ENCODE assay signal across 8 cellular contexts in the genomic region with DNA sequence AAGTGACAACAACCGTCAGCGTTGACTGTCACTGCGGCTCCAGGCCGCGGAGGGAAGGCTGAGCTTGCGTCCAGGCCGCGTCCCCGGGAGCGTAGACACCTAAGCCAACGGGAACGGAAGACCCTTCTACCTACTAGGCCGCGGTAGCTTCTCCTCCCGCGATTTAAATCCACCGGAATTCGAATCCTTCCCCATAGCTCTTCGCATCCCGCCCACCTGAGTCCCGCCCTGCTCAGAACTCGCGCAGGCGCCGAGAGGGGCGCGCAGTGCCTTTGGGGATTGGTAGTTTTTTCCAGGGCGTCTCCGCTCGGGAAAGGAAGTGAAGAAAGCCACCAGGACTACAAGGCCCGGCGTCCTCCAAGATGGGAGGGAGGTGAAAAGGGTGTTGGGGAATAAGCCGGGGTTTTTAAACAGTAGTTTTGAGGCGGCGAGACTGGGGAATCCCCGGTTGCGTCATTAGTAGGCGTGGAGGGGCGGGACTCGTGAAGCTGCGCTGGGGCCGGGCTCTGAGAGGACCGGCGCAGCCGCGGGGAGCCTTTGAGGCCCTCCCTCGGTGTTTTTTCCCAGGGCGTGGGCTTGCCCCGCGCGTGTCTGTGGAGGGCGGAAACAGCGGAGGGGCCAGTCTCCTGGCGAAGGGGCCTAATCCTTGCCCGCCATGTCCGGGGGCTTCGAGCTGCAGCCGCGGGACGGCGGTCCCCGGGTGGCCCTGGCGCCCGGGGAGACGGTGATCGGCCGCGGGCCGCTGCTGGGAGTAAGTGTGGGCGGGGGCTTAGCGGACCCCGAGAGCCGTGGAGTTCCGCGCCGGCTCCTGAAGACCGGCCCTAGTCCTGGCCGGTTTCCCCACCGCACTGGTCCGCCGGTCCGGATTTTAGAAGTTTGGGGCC. TPM values are rescaled to one million over a fixed set of nuclear protein-coding genes. Genes with fewer than 3 reads are reported as not detected.
DNase-seq lines count a peak whose midpoint lies in the region; ATAC-seq and TF ChIP-seq lines count a peak whose summit lies in the region.

A gene with protein sequence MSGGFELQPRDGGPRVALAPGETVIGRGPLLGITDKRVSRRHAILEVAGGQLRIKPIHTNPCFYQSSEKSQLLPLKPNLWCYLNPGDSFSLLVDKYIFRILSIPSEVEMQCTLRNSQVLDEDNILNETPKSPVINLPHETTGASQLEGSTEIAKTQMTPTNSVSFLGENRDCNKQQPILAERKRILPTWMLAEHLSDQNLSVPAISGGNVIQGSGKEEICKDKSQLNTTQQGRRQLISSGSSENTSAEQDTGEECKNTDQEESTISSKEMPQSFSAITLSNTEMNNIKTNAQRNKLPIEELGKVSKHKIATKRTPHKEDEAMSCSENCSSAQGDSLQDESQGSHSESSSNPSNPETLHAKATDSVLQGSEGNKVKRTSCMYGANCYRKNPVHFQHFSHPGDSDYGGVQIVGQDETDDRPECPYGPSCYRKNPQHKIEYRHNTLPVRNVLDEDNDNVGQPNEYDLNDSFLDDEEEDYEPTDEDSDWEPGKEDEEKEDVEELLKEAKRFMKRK (plus strand): TSS at position 509 of the 884 bp plus-strand sequence. CDS start 147 bp downstream, at position 656.
A gene with protein sequence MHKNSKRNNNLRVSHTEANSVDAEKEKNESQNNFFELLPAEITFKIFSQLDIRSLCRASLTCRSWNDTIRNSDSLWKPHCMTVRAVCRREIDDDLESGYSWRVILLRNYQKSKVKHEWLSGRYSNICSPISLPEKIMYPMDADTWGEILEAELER (minus strand): TSS at position 218 of the 884 bp plus-strand sequence. CDS start 2,149 bp downstream, outside the sequence.

- intact Hi-C loops in spleen (cut with DNase I; ENCODE audit: low total_unique reads) = loop anchor here (10.0 kb wide), 1 partner anchor 447 kb away; no protein-coding TSS in a partner anchor

- H3K27me3 ChIP-seq in spleen (replicated peaks in 1 of 7) = no peaks in the 10 kb centered on the region

- no peaks in the 10 kb centered on the region for H3K9me3 ChIP-seq in spleen

- peak within 1 kb of the TSS; percentile 64 to 97 (median 93) for H3K27ac ChIP-seq in spleen

- 0 to 1% (median 0%) methylated on average over 68 to 82 of the region's 82 CpGs for WGBS in spleen, 5 donors

- peak; percentile 90 for ATAC-seq in GM19043 (IDR thresholded peaks at IDR 0.05; ENCODE audit: low read depth, unreplicated experiment)
- ATAC-seq in HG03354 (IDR thresholded peaks at IDR 0.05; ENCODE audit: poor library complexity, severe bottlenecking, unreplicated experiment) = peak; percentile 96
- peak; percentile 90 to 92 for ATAC-seq in activated CD4-positive, CD25-positive, alpha-beta regulatory T cell treated with anti-CD3 and anti-CD28 coated beads, Interleukin-2, amount 50 U/mL, for 24 hours

- TF ChIP-seq POLR2A in spleen (IDR thresholded peaks at IDR 0.05) = peak; percentile 14 to 66 (median 48)

- no peaks in the 10 kb centered on the region for H3K36me3 ChIP-seq in spleen

- H3K4me3 ChIP-seq in spleen = peak within 1 kb of the TSS; percentile 49 to 94 (median 73)

- TF ChIP-seq CTCF in spleen (IDR thresholded peaks at IDR 0.05 in 8 of 11, conservative IDR thresholded peaks at IDR 0.05 in 3 of 11) = peak in 2 of 11 experiments; percentile 24 to 33

- DNase-seq in AG20443 (ENCODE audit: low spot score) = peak; percentile 97
- DNase-seq in NCI-H446 (lab: John Stamatoyannopoulos, UW) = peak; percentile 98
- DNase-seq in cerebellar cortex (ENCODE audit: low spot score) = peak; percentile 99
- peak; percentile 100 for DNase-seq in iris pigment epithelial cell (ENCODE audit: low read depth)
- DNase-seq in spleen = peak; percentile 99

- peaks cover 17 to 59% (median 32%) of the 10 kb centered on the region in 6 donors for H3K4me1 ChIP-seq in spleen

RNA-seq across cellular contexts. Expression of the first gene that starts in this region (rescaled TPM):
- total RNA-seq in spleen = 1 to 10 TPM; 4.1 to 7.2 (median 6.0) TPM
- polyA plus RNA-seq in spleen = 1 to 10 TPM; 1.1 to 1.6 (median 1.5) TPM

RNA-seq across cellular contexts. Expression of the second gene that starts in this region (rescaled TPM):
- 1 to 10 TPM; 1.2 to 2.6 (median 2.3) TPM for total RNA-seq in spleen
- polyA plus RNA-seq in spleen = under 1 TPM; 0.72 to 0.99 (median 0.79) TPM

Comparison
In these comparisons a context has a peak if more than half of its experiments do, and no peak if none do; other contexts are left out.
1. Peak in every context shown above with its lines: DNase-seq, ATAC-seq, H3K4me3 ChIP-seq and H3K27ac ChIP-seq.